Comparison of ENCODE assay signal across 20 cellular contexts in genomic region chr16:49766280-49766679, GRCh38.
DNase-seq lines count a peak whose midpoint lies in the region; ATAC-seq and TF ChIP-seq lines count a peak whose summit lies in the region.
"Had no signal": no experiment of that assay in that cellular context is flagged by ENCODE, and none has a peak within 500 bp of the region (broad histone marks: within the 10 kb centered on the region; RNA-seq: fewer than 3 reads in every experiment).

No MANE protein-coding gene starts in this region.

- H3K79me2 ChIP-seq in neural progenitor cell (ENCODE audit: low read depth): peaks cover 72% of the 10 kb centered on the region

- peaks cover 6% of the 10 kb centered on the region for H3K27me3 Mint-ChIP-seq in neural progenitor cell (ENCODE audit: insufficient read depth, low read depth)

- H3K27ac ChIP-seq in HUES48 (ENCODE audit: low read depth, low read length): peak overlapping the region; percentile 32
- peak overlapping the region; percentile 35 for H3K27ac ChIP-seq in right cardiac atrium (ENCODE audit: low read length)
- H3K27ac ChIP-seq in neural progenitor cell: no peak overlapping the region
- no peak overlapping the region for H3K27ac ChIP-seq in SJCRH30
- H3K27ac ChIP-seq: GM23248, KMS-11, PC-9 had no signal

- no peaks in the 10 kb centered on the region for H3K36me3 ChIP-seq in HUES48 (ENCODE audit: control insufficient read depth, insufficient read depth, low read length)
- H3K36me3 ChIP-seq in neural progenitor cell: no peaks in the 10 kb centered on the region
- no peaks in the 10 kb centered on the region for H3K36me3 ChIP-seq in SJCRH30
- H3K36me3 ChIP-seq: MG63 had no signal

- 45% methylated on average over 7 of the region's 7 CpGs for WGBS in right cardiac atrium

- no peaks in the 10 kb centered on the region for H3K9me3 ChIP-seq in HUES48 (ENCODE audit: control insufficient read depth, insufficient read depth, low read length)
- no peaks in the 10 kb centered on the region for H3K9me3 ChIP-seq in right cardiac atrium (ENCODE audit: control insufficient read depth, low read length)
- no peaks in the 10 kb centered on the region for H3K9me3 ChIP-seq in neural progenitor cell (ENCODE audit: low read depth)
- no peaks in the 10 kb centered on the region for H3K9me3 ChIP-seq in SJCRH30 (replicated peaks)
- H3K9me3 ChIP-seq: MG63 had no signal

- no peaks in the 10 kb centered on the region for H3K9me3 Mint-ChIP-seq in neural progenitor cell
- H3K9me3 Mint-ChIP-seq: CD4-positive, alpha-beta T cell had no signal

- no peak overlapping the region for H2AFZ ChIP-seq in neural progenitor cell (replicated peaks)
- H2AFZ ChIP-seq: GM23248, PC-9 had no signal

- H4K20me1 ChIP-seq in neural progenitor cell (ENCODE audit: low read depth): peaks cover 67% of the 10 kb centered on the region

- no peaks in the 10 kb centered on the region for H3F3A ChIP-seq in neural progenitor cell (ENCODE audit: low read depth)

- no peak overlapping the region for H3K4me3 Mint-ChIP-seq in neural progenitor cell
- H3K4me3 Mint-ChIP-seq: CD4-positive, alpha-beta T cell had no signal

- H3K4me1 Mint-ChIP-seq in neural progenitor cell: peaks cover 59% of the 10 kb centered on the region

- H3K36me3 Mint-ChIP-seq in neural progenitor cell: peaks cover 30% of the 10 kb centered on the region

- TF ChIP-seq CTCF in choroid plexus epithelial cell (conservative IDR thresholded peaks at IDR 0.05; ENCODE audit: low read depth, low read length) (peak; percentile 4), neural progenitor cell (IDR thresholded peaks at IDR 0.05) (no peak)

- peak in 1 of 2 donors; percentile 25 for ATAC-seq in right cardiac atrium
- ATAC-seq: HepG2 had no signal

- DNase-seq in choroid plexus epithelial cell (ENCODE audit: low read depth) (no peak), right cardiac atrium (no peak), neural progenitor cell (ENCODE audit: low spot score) (no peak), C1 segment of cervical spinal cord (lab: John Stamatoyannopoulos, UW) (no peak), NCI-H1436 (lab: John Stamatoyannopoulos, UW) (no peak), SJCRH30 (no peak)
- DNase-seq: ACHN; CD4-positive, alpha-beta T cell; DMS79; GM23248; MG63; NCI-H1105; NCI-H187; NCI-H446 treated with DMSO at 0.1 percent for 48 hours; NCI-H748 treated with DMSO at 0.1 percent for 48 hours; PC-9; SHP77 had no signal

- intact Hi-C loops in right cardiac atrium (cut with DNase I): no loop called here

- H3K9ac ChIP-seq in HUES48 (ENCODE audit: low read depth, low read length) (no peak overlapping the region), neural progenitor cell (no peak overlapping the region)
- H3K9ac ChIP-seq: GM23248, KMS-11 had no signal

- H3K27ac Mint-ChIP-seq in neural progenitor cell: peak overlapping the region; percentile 66
- H3K27ac Mint-ChIP-seq: CD4-positive, alpha-beta T cell had no signal

- H3K4me1 ChIP-seq in HUES48 (ENCODE audit: control insufficient read depth, insufficient read depth, low read length) (peaks cover 6% of the 10 kb centered on the region; the same call in 1 of the 2 replicates), right cardiac atrium (ENCODE audit: control insufficient read depth, insufficient read depth, low read length) (peaks cover 3% of the 10 kb centered on the region), neural progenitor cell (no peaks in the 10 kb centered on the region), SJCRH30 (no peaks in the 10 kb centered on the region)

- H3K4me3 ChIP-seq in HUES48 (ENCODE audit: low read depth, low read length) (no peak overlapping the region), choroid plexus epithelial cell (ENCODE audit: low read depth, low read length) (no peak overlapping the region), right cardiac atrium (ENCODE audit: low read length) (no peak overlapping the region), neural progenitor cell (no peak overlapping the region), SJCRH30 (no peak overlapping the region)
- H3K4me3 ChIP-seq: GM23248, MG63, PC-9 had no signal

- no peak overlapping the region for H3K4me2 ChIP-seq in neural progenitor cell
- H3K4me2 ChIP-seq: KMS-11, PC-9 had no signal

- H3K27me3 ChIP-seq in HUES48 (ENCODE audit: control insufficient read depth, insufficient read depth, low read length) (no peaks in the 10 kb centered on the region), right cardiac atrium (ENCODE audit: control insufficient read depth, insufficient read depth) (no peaks in the 10 kb centered on the region), neural progenitor cell (no peaks in the 10 kb centered on the region), SJCRH30 (no peaks in the 10 kb centered on the region)
- H3K27me3 ChIP-seq: MG63 had no signal

Comparison
In these comparisons a context has a peak if more than half of its experiments do, and no peak if none do; other contexts are left out.
1. H3K27ac ChIP-seq: peak in HUES48 (single experiment) and right cardiac atrium (single experiment); none in neural progenitor cell (single experiment) and SJCRH30 (single experiment).